ENCODE assay signal across 37 cellular contexts in genomic region chr13:101695870-101696516, GRCh38.
DNase-seq lines count a peak whose midpoint lies in the region; ATAC-seq, FAIRE-seq and TF ChIP-seq lines count a peak whose summit lies in the region.
"Had no signal": no experiment of that assay in that cellular context is flagged by ENCODE, and none has a peak within 500 bp of the region (broad histone marks: within the 10 kb centered on the region; RNA-seq: fewer than 3 reads in every experiment).

No MANE protein-coding gene starts in this region.

- no peak overlapping the region for H2AFZ ChIP-seq in neural progenitor cell (replicated peaks)
- H2AFZ ChIP-seq: hepatocyte had no signal

- H3K4me3 ChIP-seq in fibroblast of mammary gland (ENCODE audit: control insufficient read depth, low read depth, low read length) (no peak overlapping the region), psoas muscle (no peak overlapping the region), neural progenitor cell (no peak overlapping the region)
- H3K4me3 ChIP-seq: BLaER1, cardiac muscle cell, colonic mucosa, hepatocyte, testis, uterus had no signal

- peak; percentile 60 for FAIRE-seq in H54 (lab: Jason Lieb, UNC)
- FAIRE-seq: astrocyte, GM12892, HTR-8/SVneo had no signal

- H4K20me1 ChIP-seq in neural progenitor cell (ENCODE audit: low read depth) = no peaks in the 10 kb centered on the region
- H4K20me1 ChIP-seq: BLaER1 had no signal

- no peak overlapping the region for H3K27ac Mint-ChIP-seq in neural progenitor cell
- H3K27ac Mint-ChIP-seq: activated CD4-positive, alpha-beta T cell treated with anti-CD3 and anti-CD28 coated beads, Interleukin-2, amount 10 ng/mL, durations not matched to agents 7 days and 5 days; activated naive CD8-positive, alpha-beta T cell treated with anti-CD3 and anti-CD28 coated beads, Interleukin-2, amount 10 ng/mL, durations not matched to agents 7 days and 5 days; H9; natural killer cell treated with Interleukin-12 subunit alpha and Interleukin-12 subunit beta and Interleukin-15 and Interleukin-18, amount 100 ng/mL, for 72 hours; WTC11 had no signal

- H3K9ac ChIP-seq in neural progenitor cell = no peak overlapping the region
- H3K9ac ChIP-seq: BLaER1 had no signal

- intact Hi-C loops in psoas muscle (cut with DNase I) = no loop called here

- H3F3A ChIP-seq in neural progenitor cell (ENCODE audit: low read depth) = no peaks in the 10 kb centered on the region

- no peaks in the 10 kb centered on the region for H3K36me3 Mint-ChIP-seq in neural progenitor cell
- H3K36me3 Mint-ChIP-seq: activated naive CD8-positive, alpha-beta T cell treated with anti-CD3 and anti-CD28 coated beads, Interleukin-2, amount 10 ng/mL, durations not matched to agents 7 days and 5 days; natural killer cell treated with Interleukin-12 subunit alpha and Interleukin-12 subunit beta and Interleukin-15 and Interleukin-18, amount 100 ng/mL, for 72 hours; WTC11 had no signal

- WGBS in psoas muscle, 3 donors = 62 to 84% (median 66%) methylated on average over 4 of the region's 4 CpGs

- no peaks in the 10 kb centered on the region for H3K4me1 Mint-ChIP-seq in neural progenitor cell
- H3K4me1 Mint-ChIP-seq: activated CD4-positive, alpha-beta T cell treated with anti-CD3 and anti-CD28 coated beads, Interleukin-2, amount 10 ng/mL, durations not matched to agents 7 days and 5 days; activated naive CD8-positive, alpha-beta T cell treated with anti-CD3 and anti-CD28 coated beads, Interleukin-2, amount 10 ng/mL, durations not matched to agents 7 days and 5 days; H9; WTC11 had no signal

- H3K4me1 ChIP-seq in psoas muscle = no peaks in the 10 kb centered on the region
- no peaks in the 10 kb centered on the region for H3K4me1 ChIP-seq in neural progenitor cell
- H3K4me1 ChIP-seq: BLaER1, colonic mucosa, foreskin keratinocyte, testis, uterus had no signal

- TF ChIP-seq CTCF in fibroblast of mammary gland (conservative IDR thresholded peaks at IDR 0.05; ENCODE audit: control insufficient read depth, insufficient read depth, low read depth, low read length) (no peak), psoas muscle (IDR thresholded peaks at IDR 0.05) (no peak), neural progenitor cell (IDR thresholded peaks at IDR 0.05) (no peak)

- peak in 3 of 4 donors; percentile 15 to 63 (median 27) for ATAC-seq in psoas muscle
- ATAC-seq: activated T-cell treated with anti-CD3 and anti-CD28 coated beads, Interleukin-2, amount 50 U/mL, for 4 hours; foreskin keratinocyte; left colon; stimulated activated naive CD8-positive, alpha-beta T cell treated with anti-CD3 and anti-CD28 coated beads, Interleukin-15, Interleukin-2, amounts not matched to agents 100 U/mL and 50 U/mL, for 24 hours; WTC11 had no signal

- H3K36me3 ChIP-seq in psoas muscle (ENCODE audit: insufficient read depth in 1 of 2, low read depth in 1 of 2) (no peaks in the 10 kb centered on the region), neural progenitor cell (no peaks in the 10 kb centered on the region)
- H3K36me3 ChIP-seq: BLaER1, cardiac muscle cell, colonic mucosa, uterus had no signal

- H3K79me2 ChIP-seq in neural progenitor cell (ENCODE audit: low read depth) = no peaks in the 10 kb centered on the region
- H3K79me2 ChIP-seq: hepatocyte had no signal

- TF ChIP-seq POLR2A in H54 (IDR thresholded peaks at IDR 0.05; ENCODE audit: low read depth, low read length) = no peak

- H3K9me3 Mint-ChIP-seq in neural progenitor cell = no peaks in the 10 kb centered on the region
- H3K9me3 Mint-ChIP-seq: activated CD4-positive, alpha-beta T cell treated with anti-CD3 and anti-CD28 coated beads, Interleukin-2, amount 10 ng/mL, durations not matched to agents 7 days and 5 days; activated naive CD8-positive, alpha-beta T cell treated with anti-CD3 and anti-CD28 coated beads, Interleukin-2, amount 10 ng/mL, durations not matched to agents 7 days and 5 days; activated T-cell treated with anti-CD3 and anti-CD28 coated beads, Interleukin-2, amount 50 U/mL, for 4 hours; H9; natural killer cell treated with Interleukin-12 subunit alpha and Interleukin-12 subunit beta and Interleukin-15 and Interleukin-18, amount 100 ng/mL, for 72 hours; WTC11 had no signal

- H3K9me3 ChIP-seq in psoas muscle = no peaks in the 10 kb centered on the region
- no peaks in the 10 kb centered on the region for H3K9me3 ChIP-seq in neural progenitor cell (ENCODE audit: low read depth)
- H3K9me3 ChIP-seq: BLaER1, colonic mucosa, testis, uterus had no signal

- no peak overlapping the region for H3K4me3 Mint-ChIP-seq in neural progenitor cell
- H3K4me3 Mint-ChIP-seq: activated CD4-positive, alpha-beta T cell treated with anti-CD3 and anti-CD28 coated beads, Interleukin-2, amount 10 ng/mL, durations not matched to agents 7 days and 5 days; activated naive CD8-positive, alpha-beta T cell treated with anti-CD3 and anti-CD28 coated beads, Interleukin-2, amount 10 ng/mL, durations not matched to agents 7 days and 5 days; activated T-cell treated with anti-CD3 and anti-CD28 coated beads, Interleukin-2, amount 50 U/mL, for 4 hours; H9; natural killer cell treated with Interleukin-12 subunit alpha and Interleukin-12 subunit beta and Interleukin-15 and Interleukin-18, amount 100 ng/mL, for 72 hours; WTC11 had no signal

- H3K27ac ChIP-seq in psoas muscle = no peak overlapping the region
- H3K27ac ChIP-seq in neural progenitor cell = no peak overlapping the region
- H3K27ac ChIP-seq: BLaER1, cardiac muscle cell, colonic mucosa, epithelial cell of prostate, foreskin keratinocyte, hepatocyte, testis, uterus had no signal

- no peak overlapping the region for H3K4me2 ChIP-seq in neural progenitor cell
- H3K4me2 ChIP-seq: BLaER1, hepatocyte had no signal

- no peaks in the 10 kb centered on the region for H3K27me3 Mint-ChIP-seq in neural progenitor cell (ENCODE audit: insufficient read depth, low read depth)
- H3K27me3 Mint-ChIP-seq: activated CD4-positive, alpha-beta T cell treated with anti-CD3 and anti-CD28 coated beads, Interleukin-2, amount 10 ng/mL, durations not matched to agents 7 days and 5 days; natural killer cell treated with Interleukin-12 subunit alpha and Interleukin-12 subunit beta and Interleukin-15 and Interleukin-18, amount 100 ng/mL, for 72 hours had no signal

- no peaks in the 10 kb centered on the region for H3K27me3 ChIP-seq in psoas muscle (ENCODE audit: insufficient read depth in 3 of 3, low read length in 2 of 3)
- no peaks in the 10 kb centered on the region for H3K27me3 ChIP-seq in neural progenitor cell
- H3K27me3 ChIP-seq: BLaER1, colonic mucosa, foreskin keratinocyte, hepatocyte, testis, uterus had no signal

- DNase-seq in AG08395 (ENCODE audit: low spot score) = peak; percentile 24
- DNase-seq in H54 (ENCODE audit: insufficient read length, low spot score) = no peak
- DNase-seq in fibroblast of mammary gland (ENCODE audit: low read depth) = peak; percentile 66
- peak; percentile 24 to 58 for DNase-seq in psoas muscle
- DNase-seq in pons (ENCODE audit: low spot score) = no peak
- DNase-seq in neural progenitor cell (ENCODE audit: low spot score) = no peak
- no peak for DNase-seq in NCI-H187 (lab: John Stamatoyannopoulos, UW)
- no peak for DNase-seq in HPDE6-E6E7 (ENCODE audit: extremely low spot score)
- DNase-seq: activated CD4-positive, alpha-beta T cell treated with anti-CD3 and anti-CD28 coated beads, Interleukin-2, amount 10 ng/mL, durations not matched to agents 7 days and 5 days; activated gamma-delta T cell; activated naive CD8-positive, alpha-beta T cell treated with anti-CD3 and anti-CD28 coated beads, Interleukin-2, amount 10 ng/mL, durations not matched to agents 7 days and 5 days; activated T-cell treated with anti-CD3 and anti-CD28 coated beads, Interleukin-2, amount 50 U/mL, for 4 hours; colonic mucosa; DMS153; effector CD8-positive, alpha-beta T cell; foreskin keratinocyte; H9; KBM-7; left colon; NCI-H1417; NCI-H2029 treated with DMSO at 0.1 percent for 48 hours; NCI-H226; NCI-H774; stimulated activated CD4-positive, alpha-beta T cell treated with anti-CD3 and anti-CD28 coated beads, Interleukin-2, amount 100 ng/mL, for 24 hours; stimulated activated naive CD8-positive, alpha-beta T cell treated with anti-CD3 and anti-CD28 coated beads, Interleukin-15, Interleukin-2, amounts not matched to agents 100 U/mL and 50 U/mL, for 24 hours; T1000; testis; uterus had no signal

Comparison
In these comparisons a context has a peak if more than half of its experiments do, and no peak if none do; other contexts are left out.
1. DNase-seq: peak in AG08395 (single experiment), fibroblast of mammary gland (single experiment) and psoas muscle (2 of 2); none in H54 (single experiment), pons (single experiment), neural progenitor cell (single experiment), NCI-H187 (0 of 2) and HPDE6-E6E7 (single experiment).